Comparison of ENCODE assay signal across 1 cellular context in genomic region chr7:30412810-30413504, GRCh38.
TF ChIP-seq lines count a peak whose summit lies in the region.

No MANE protein-coding gene starts in this region.

TF ChIP-seq in HepG2, 621 proteins besides CTCF, POLR2A, EP300 and RAD21 (continued from another document and continues in another):
- TF ChIP-seq ZFP36 (IDR thresholded peaks at IDR 0.05; ENCODE audit: borderline replicate concordance, low read depth, low read length, partially characterized antibody) (no peak), SMAD9 (CRISPR knock-in tag; IDR thresholded peaks at IDR 0.05) (no peak), ZNF367 (CRISPR knock-in tag; IDR thresholded peaks at IDR 0.05; ENCODE audit: borderline replicate concordance) (no peak), MXI1 (IDR thresholded peaks at IDR 0.05; ENCODE audit: borderline replicate concordance, low read depth, low read length) (peak; percentile 11; the same call in 1 of the 3 replicates), MATR3 (CRISPR knock-in tag; IDR thresholded peaks at IDR 0.05) (no peak), HINFP (CRISPR knock-in tag; IDR thresholded peaks at IDR 0.05; ENCODE audit: low read depth) (no peak), ZNF75D (CRISPR knock-in tag; IDR thresholded peaks at IDR 0.05; ENCODE audit: borderline replicate concordance) (no peak), CHD4 (IDR thresholded peaks at IDR 0.05; ENCODE audit: borderline replicate concordance, low read length) (peak; percentile 88; the same call in 1 of the 2 replicates), KDM6A (CRISPR knock-in tag; IDR thresholded peaks at IDR 0.05; ENCODE audit: low read depth) (no peak), ZHX1 (CRISPR knock-in tag; IDR thresholded peaks at IDR 0.05; ENCODE audit: low read depth) (no peak), ZBTB33 (CRISPR knock-in tag; IDR thresholded peaks at IDR 0.05) (no peak), FOXC1 (CRISPR knock-in tag; IDR thresholded peaks at IDR 0.05; ENCODE audit: borderline replicate concordance) (no peak), ARID5B (CRISPR knock-in tag; IDR thresholded peaks at IDR 0.05) (0 out of 2 replicates have a peak, but pooled peaks have one; percentile 14), CBFB (CRISPR knock-in tag; IDR thresholded peaks at IDR 0.05) (no peak), FIP1L1 (IDR thresholded peaks at IDR 0.05; ENCODE audit: borderline replicate concordance, insufficient read depth, low read depth, low read length) (no peak), THAP11 (CRISPR knock-in tag; IDR thresholded peaks at IDR 0.05) (peak; percentile 34; the same call in 1 of the 2 replicates), ZNF253 (CRISPR knock-in tag; IDR thresholded peaks at IDR 0.05; ENCODE audit: borderline replicate concordance) (no peak), ETV5 (CRISPR knock-in tag; IDR thresholded peaks at IDR 0.05; ENCODE audit: borderline replicate concordance) (0 out of 2 replicates have a peak, but pooled peaks have one; percentile 29), YEATS2 (CRISPR knock-in tag; IDR thresholded peaks at IDR 0.05; ENCODE audit: borderline replicate concordance) (no peak), ZNF564 (CRISPR knock-in tag; IDR thresholded peaks at IDR 0.05) (no peak), SMYD3 (CRISPR knock-in tag; IDR thresholded peaks at IDR 0.05) (no peak), MIXL1 (CRISPR knock-in tag; IDR thresholded peaks at IDR 0.05) (peak; percentile 93; the same call in 1 of the 2 replicates), MAF1 (CRISPR knock-in tag; IDR thresholded peaks at IDR 0.05; ENCODE audit: borderline replicate concordance) (no peak), HMG20A (CRISPR knock-in tag; IDR thresholded peaks at IDR 0.05; ENCODE audit: borderline replicate concordance) (0 out of 2 replicates have a peak, but pooled peaks have one; percentile 21), KDM2A (CRISPR knock-in tag; IDR thresholded peaks at IDR 0.05; ENCODE audit: borderline replicate concordance, low read depth) (no peak), PHB2 (IDR thresholded peaks at IDR 0.05; ENCODE audit: partially characterized antibody) (no peak), ZNF891 (CRISPR knock-in tag; IDR thresholded peaks at IDR 0.05) (no peak), ZHX2 (IDR thresholded peaks at IDR 0.05; ENCODE audit: low read depth) (no peak), ZHX2 (CRISPR knock-in tag; IDR thresholded peaks at IDR 0.05; ENCODE audit: borderline replicate concordance) (no peak), ZNF746 (CRISPR knock-in tag; IDR thresholded peaks at IDR 0.05) (no peak)
- TF ChIP-seq, protein P1, sequence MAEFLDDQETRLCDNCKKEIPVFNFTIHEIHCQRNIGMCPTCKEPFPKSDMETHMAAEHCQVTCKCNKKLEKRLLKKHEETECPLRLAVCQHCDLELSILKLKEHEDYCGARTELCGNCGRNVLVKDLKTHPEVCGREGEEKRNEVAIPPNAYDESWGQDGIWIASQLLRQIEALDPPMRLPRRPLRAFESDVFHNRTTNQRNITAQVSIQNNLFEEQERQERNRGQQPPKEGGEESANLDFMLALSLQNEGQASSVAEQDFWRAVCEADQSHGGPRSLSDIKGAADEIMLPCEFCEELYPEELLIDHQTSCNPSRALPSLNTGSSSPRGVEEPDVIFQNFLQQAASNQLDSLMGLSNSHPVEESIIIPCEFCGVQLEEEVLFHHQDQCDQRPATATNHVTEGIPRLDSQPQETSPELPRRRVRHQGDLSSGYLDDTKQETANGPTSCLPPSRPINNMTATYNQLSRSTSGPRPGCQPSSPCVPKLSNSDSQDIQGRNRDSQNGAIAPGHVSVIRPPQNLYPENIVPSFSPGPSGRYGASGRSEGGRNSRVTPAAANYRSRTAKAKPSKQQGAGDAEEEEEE (CRISPR knock-in tag; IDR thresholded peaks at IDR 0.05; ENCODE audit: borderline replicate concordance): no peak
- TF ChIP-seq, protein P2, sequence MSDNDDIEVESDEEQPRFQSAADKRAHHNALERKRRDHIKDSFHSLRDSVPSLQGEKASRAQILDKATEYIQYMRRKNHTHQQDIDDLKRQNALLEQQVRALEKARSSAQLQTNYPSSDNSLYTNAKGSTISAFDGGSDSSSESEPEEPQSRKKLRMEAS (IDR thresholded peaks at IDR 0.05): 0 out of 2 replicates have a peak, but pooled peaks have one; percentile 20
- TF ChIP-seq, protein P3, sequence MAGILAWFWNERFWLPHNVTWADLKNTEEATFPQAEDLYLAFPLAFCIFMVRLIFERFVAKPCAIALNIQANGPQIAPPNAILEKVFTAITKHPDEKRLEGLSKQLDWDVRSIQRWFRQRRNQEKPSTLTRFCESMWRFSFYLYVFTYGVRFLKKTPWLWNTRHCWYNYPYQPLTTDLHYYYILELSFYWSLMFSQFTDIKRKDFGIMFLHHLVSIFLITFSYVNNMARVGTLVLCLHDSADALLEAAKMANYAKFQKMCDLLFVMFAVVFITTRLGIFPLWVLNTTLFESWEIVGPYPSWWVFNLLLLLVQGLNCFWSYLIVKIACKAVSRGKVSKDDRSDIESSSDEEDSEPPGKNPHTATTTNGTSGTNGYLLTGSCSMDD (CRISPR knock-in tag; IDR thresholded peaks at IDR 0.05): no peak
- TF ChIP-seq, protein P4, sequence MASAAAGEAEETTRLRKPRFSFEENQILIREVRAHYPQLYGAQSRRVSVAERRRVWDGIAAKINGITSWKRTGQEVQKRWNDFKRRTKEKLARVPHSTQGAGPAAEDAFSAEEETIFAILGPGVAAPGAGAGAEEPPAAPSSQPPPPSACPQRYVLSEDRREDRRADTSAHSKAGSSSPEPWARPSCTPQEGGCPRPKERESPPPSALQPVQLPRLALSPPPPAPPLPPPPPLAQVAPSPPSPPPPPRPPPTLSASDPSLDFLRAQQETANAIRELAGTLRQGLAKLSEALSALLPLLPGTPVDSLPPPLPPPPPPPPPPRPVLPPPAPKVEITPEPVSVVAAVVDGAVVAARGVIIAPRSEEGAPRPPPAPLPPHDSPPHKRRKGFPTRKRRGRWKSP (CRISPR knock-in tag; IDR thresholded peaks at IDR 0.05): no peak
- TF ChIP-seq, protein P5, sequence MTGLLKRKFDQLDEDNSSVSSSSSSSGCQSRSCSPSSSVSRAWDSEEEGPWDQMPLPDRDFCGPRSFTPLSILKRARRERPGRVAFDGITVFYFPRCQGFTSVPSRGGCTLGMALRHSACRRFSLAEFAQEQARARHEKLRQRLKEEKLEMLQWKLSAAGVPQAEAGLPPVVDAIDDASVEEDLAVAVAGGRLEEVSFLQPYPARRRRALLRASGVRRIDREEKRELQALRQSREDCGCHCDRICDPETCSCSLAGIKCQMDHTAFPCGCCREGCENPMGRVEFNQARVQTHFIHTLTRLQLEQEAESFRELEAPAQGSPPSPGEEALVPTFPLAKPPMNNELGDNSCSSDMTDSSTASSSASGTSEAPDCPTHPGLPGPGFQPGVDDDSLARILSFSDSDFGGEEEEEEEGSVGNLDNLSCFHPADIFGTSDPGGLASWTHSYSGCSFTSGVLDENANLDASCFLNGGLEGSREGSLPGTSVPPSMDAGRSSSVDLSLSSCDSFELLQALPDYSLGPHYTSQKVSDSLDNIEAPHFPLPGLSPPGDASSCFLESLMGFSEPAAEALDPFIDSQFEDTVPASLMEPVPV (CRISPR knock-in tag; IDR thresholded peaks at IDR 0.05): no peak
